ENCODE assay signal across 8 cellular contexts in the genomic region with DNA sequence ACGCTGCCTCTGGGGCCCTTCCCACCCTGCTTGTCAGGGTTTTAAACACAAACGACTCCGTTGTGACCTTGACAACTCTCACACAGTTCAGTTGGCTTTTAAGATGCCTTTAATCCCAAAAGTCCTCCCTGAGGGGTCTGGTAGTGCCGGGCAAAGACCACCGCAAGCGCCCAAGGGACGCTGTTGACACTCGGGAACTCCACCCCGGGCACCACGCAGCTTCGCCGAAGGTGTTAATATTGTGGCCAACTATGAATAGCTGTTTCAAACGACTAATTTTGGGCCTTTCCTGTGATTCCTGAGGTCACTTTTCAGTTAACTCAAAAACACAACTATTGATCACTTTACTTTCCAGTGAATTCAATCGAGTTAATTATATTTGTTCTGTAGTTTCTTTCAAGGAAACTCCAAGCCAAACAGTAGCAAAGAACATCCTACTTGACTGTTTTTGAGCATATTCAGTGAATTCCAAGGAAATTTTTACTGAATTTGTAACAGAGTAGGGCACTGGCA. TPM values are rescaled to one million over a fixed set of nuclear protein-coding genes. Genes with fewer than 3 reads are reported as not detected.
DNase-seq lines count a peak whose midpoint lies in the region; ATAC-seq, FAIRE-seq and TF ChIP-seq lines count a peak whose summit lies in the region.
"Had no signal": no experiment of that assay in that cellular context is flagged by ENCODE, and none has a peak within 500 bp of the region (broad histone marks: within the 10 kb centered on the region; RNA-seq: fewer than 3 reads in every experiment).

No MANE protein-coding gene starts in this region.

- H3K36me3 ChIP-seq in IMR-90 (ENCODE audit: control insufficient read depth, insufficient read depth, low read length) (no peaks in the 10 kb centered on the region), adrenal gland (replicated peaks in 1 of 2) (no peaks in the 10 kb centered on the region), kidney (ENCODE audit: control insufficient read depth in 1 of 2, insufficient read depth in 2 of 2, low read length in 2 of 2) (no peaks in the 10 kb centered on the region)

- peak overlapping the region; percentile 68 for H3K9ac ChIP-seq in IMR-90 (ENCODE audit: low read depth, low read length)
- H3K9ac ChIP-seq in kidney (ENCODE audit: low read length in 2 of 2) = peak overlapping the region; percentile 50 to 97

- POLR2A ChIA-PET in IMR-90 (lab: Charles Lee; ENCODE audit: unreplicated experiment) = interaction anchor here (0.6 kb wide), 1 partner anchor 134 kb away, joined by 3 read pairs; no protein-coding TSS in a partner anchor

- no peak for ATAC-seq in IMR-90 (ENCODE audit: low read depth)

- peak overlapping the region; percentile 8; the same call in 1 of the 2 replicates for H3K56ac ChIP-seq in IMR-90 (ENCODE audit: extremely low read depth, insufficient read depth, low read length)

- DNase-seq in IMR-90 = no peak
- peak in 1 of 7 donors; percentile 78 for DNase-seq in adrenal gland
- no peak for DNase-seq in kidney
- peak in 2 of 49 donors; percentile 47 to 49 for DNase-seq in substantia nigra (lab: John Stamatoyannopoulos, UW)
- no peak for DNase-seq in 8988T
- no peak for DNase-seq in NCI-H2171 treated with DMSO at 0.1 percent for 48 hours (lab: John Stamatoyannopoulos, UW)
- DNase-seq in NCI-H1105 treated with DMSO at 0.1 percent for 48 hours (lab: John Stamatoyannopoulos, UW) = no peak

- H4K8ac ChIP-seq in IMR-90 (ENCODE audit: low read depth in 2 of 2, low read length in 2 of 2) = peak overlapping the region; percentile 14 to 95; a peak in 3 of 4 replicates

- H3K4me3 ChIP-seq in IMR-90 (ENCODE audit: insufficient read depth, low read depth, low read length) = peak overlapping the region; percentile 86
- H3K4me3 ChIP-seq in adrenal gland = peak overlapping the region in 3 of 4 donors; percentile 27 to 97 (median 97)
- peak overlapping the region; percentile 68 to 85 for H3K4me3 ChIP-seq in kidney (ENCODE audit: low read length in 2 of 2)

- H3K4me2 ChIP-seq in IMR-90 (ENCODE audit: low read depth, low read length) = peak overlapping the region; percentile 76

- H2AK9ac ChIP-seq in IMR-90 (replicated peaks; ENCODE audit: low read depth, low read length, poor library complexity) = peak overlapping the region; percentile 97

- H3K27ac ChIP-seq in IMR-90 (ENCODE audit: insufficient read depth, low read length) (peak overlapping the region; percentile 62), adrenal gland (peak overlapping the region; percentile 94 to 100 (median 99)), kidney (ENCODE audit: low read depth in 2 of 2, low read length in 2 of 2) (peak overlapping the region; percentile 99), substantia nigra (ENCODE audit: low read depth, low read length, poor library complexity, severe bottlenecking) (peak overlapping the region; percentile 91)

- dilution Hi-C loops in IMR-90 (cut with HindIII; ENCODE audit: low sequenced_read_pairs, unreplicated experiment) = no loop called here

- H3K4ac ChIP-seq in IMR-90 (ENCODE audit: low read depth, low read length) = peak overlapping the region; percentile 51

- H3K9me1 ChIP-seq in IMR-90 (ENCODE audit: insufficient read depth, low read length) = peaks cover 4% of the 10 kb centered on the region; the same call in 1 of the 2 replicates

- in situ Hi-C loops in IMR-90 (cut with MboI; ENCODE audit: low sequenced_read_pairs) = no loop called here

- H4K91ac ChIP-seq in IMR-90 (ENCODE audit: insufficient read depth, low read depth, low read length) = peak overlapping the region; percentile 65; the same call in 1 of the 2 replicates

- peaks cover 13% of the 10 kb centered on the region; the same call in 1 of the 2 replicates for H4K20me1 ChIP-seq in IMR-90 (ENCODE audit: insufficient read depth, low read length)

- intact Hi-C loops in IMR-90 (cut with micrococcal nuclease) = loop anchor here (2.0 kb wide), 1 partner anchor 147 kb away; no protein-coding TSS in a partner anchor
- intact Hi-C loops in adrenal gland (cut with DNase I) = no loop called here
- intact Hi-C loops in kidney (cut with DNase I) = no loop called here

- H3K9me3 ChIP-seq in IMR-90 (ENCODE audit: control insufficient read depth, insufficient read depth, low read length) (no peaks in the 10 kb centered on the region), adrenal gland (replicated peaks in 1 of 3) (no peaks in the 10 kb centered on the region), kidney (ENCODE audit: control insufficient read depth in 1 of 2, low read length in 2 of 2) (no peaks in the 10 kb centered on the region)

- peak overlapping the region; percentile 99 for H2AFZ ChIP-seq in IMR-90 (replicated peaks; ENCODE audit: low read length, poor library complexity)

- no peak overlapping the region for H2BK20ac ChIP-seq in IMR-90 (ENCODE audit: low read depth, low read length)

- no peak for TF ChIP-seq RAD21 in IMR-90 (IDR thresholded peaks at IDR 0.05; ENCODE audit: low read length)

- TF ChIP-seq CTCF in IMR-90 (conservative IDR thresholded peaks at IDR 0.05; ENCODE audit: low read depth, low read length) = no peak
- peak in 1 of 6 experiments; percentile 0 for TF ChIP-seq CTCF in adrenal gland (IDR thresholded peaks at IDR 0.05)
- TF ChIP-seq CTCF in kidney (IDR thresholded peaks at IDR 0.05; ENCODE audit: borderline replicate concordance, extremely low read depth, insufficient read depth) = no peak

- CTCF ChIA-PET in IMR-90 (lab: Yijun Ruan, JAX) = no interaction called here

- FAIRE-seq in kidney (lab: Jason Lieb, UNC) = no peak
- FAIRE-seq: endometrium had no signal

- WGBS in IMR-90 (ENCODE audit: extremely low coverage in 2 of 2, insufficient read length in 1 of 2), 2 experiments = 0% methylated on average over 1 of the region's 14 CpGs; no CpG with 5 or more reads in 1 of the 2 experiments
- 0 to 5% (median 2%) methylated on average over 11 to 14 of the region's 14 CpGs for WGBS in adrenal gland, 4 donors

- H3K4me1 ChIP-seq in IMR-90 (ENCODE audit: control insufficient read depth, insufficient read depth, low read length) = peaks cover 3% of the 10 kb centered on the region; the same call in 1 of the 2 replicates
- peaks cover 16 to 26% of the 10 kb centered on the region in 2 donors for H3K4me1 ChIP-seq in adrenal gland (replicated peaks in 1 of 2)
- peaks cover 5% of the 10 kb centered on the region in 2 donors for H3K4me1 ChIP-seq in kidney (ENCODE audit: control insufficient read depth in 1 of 2, insufficient read depth in 1 of 2, low read depth in 1 of 2, low read length in 2 of 2)

- no peak overlapping the region for H2BK15ac ChIP-seq in IMR-90 (ENCODE audit: low read depth, low read length)

- H3K79me1 ChIP-seq in IMR-90 (ENCODE audit: low read depth in 1 of 2, low read length in 2 of 2) = peaks cover 4 to 14% of the 10 kb centered on the region in 2 experiments; a peak in 3 of 4 replicates

- H3K27me3 ChIP-seq in IMR-90 (ENCODE audit: control insufficient read depth, insufficient read depth, low read length) = no peaks in the 10 kb centered on the region
- H3K27me3 ChIP-seq in adrenal gland = no peaks in the 10 kb centered on the region

- H3K23ac ChIP-seq in IMR-90 (ENCODE audit: low read depth, low read length) = peak overlapping the region; percentile 14; the same call in 1 of the 2 replicates

- no peak overlapping the region for H2BK120ac ChIP-seq in IMR-90 (ENCODE audit: low read depth, low read length)

- peak overlapping the region; percentile 18 for H3K14ac ChIP-seq in IMR-90 (replicated peaks; ENCODE audit: low read depth, low read length)

- H4K5ac ChIP-seq in IMR-90 (ENCODE audit: low read depth, low read length) = peak overlapping the region; percentile 23; the same call in 1 of the 2 replicates

- H2AK5ac ChIP-seq in IMR-90 (ENCODE audit: low read depth, low read length) = no peak overlapping the region

- no peak for TF ChIP-seq POLR2A in IMR-90 (IDR thresholded peaks at IDR 0.05; ENCODE audit: low read depth, low read length)
- TF ChIP-seq POLR2A in adrenal gland (IDR thresholded peaks at IDR 0.05) = no peak

- BruUV-seq in IMR-90 (replicated peaks; lab: Mats Ljungman, UMichigan) = no TSS peak

- 0 out of 2 replicates have a peak overlapping the region, but pooled peaks have one; percentile 2 for H3K18ac ChIP-seq in IMR-90 (ENCODE audit: low read depth, low read length)

- H2BK5ac ChIP-seq in IMR-90 (ENCODE audit: low read depth, low read length, poor library complexity, severe bottlenecking) = peak overlapping the region; percentile 81

TF ChIP-seq in IMR-90, 13 proteins besides CTCF, POLR2A, EP300 and RAD21:
- TF ChIP-seq MAZ (IDR thresholded peaks at IDR 0.05; ENCODE audit: borderline replicate concordance, low read depth, low read length) (no peak), CHD1 (IDR thresholded peaks at IDR 0.05; ENCODE audit: low read depth, low read length) (no peak), NFE2L2 (IDR thresholded peaks at IDR 0.05; ENCODE audit: low read depth, low read length) (no peak)

RNA-seq across cellular contexts. Expression of a gene that starts 1.0 kb away (rescaled TPM):
- total RNA-seq in IMR-90 (2012; rRNA removed) = 64.4 and 69.9 TPM in 2 replicates
- 23.7 and 26.7 TPM in 2 replicates for polyA plus RNA-seq in IMR-90 (2012; rRNA removed)
- polyA plus RNA-seq in IMR-90 (2012; cell fraction: cytosol; rRNA removed) = 7.2 and 17.1 TPM in 2 replicates
- polyA plus RNA-seq in IMR-90 (2012; cell fraction: nucleus; rRNA removed; ENCODE audit: low replicate concordance) = 19.8 and 30.4 TPM in 2 replicates
- 100 to 1,000 TPM in 2 of 8 donors, 10 to 100 TPM in 6; 56.2 to 102 (median 87.6) TPM for total RNA-seq in adrenal gland
- 10 to 100 TPM; 16.8 to 57.6 (median 24.5) TPM for polyA plus RNA-seq in adrenal gland
- 95.8 TPM for total RNA-seq in kidney
- 19.4 TPM for polyA plus RNA-seq in kidney (ENCODE audit: insufficient read depth, low read depth, low replicate concordance)

RNA-seq across cellular contexts. Expression of a gene that starts 26.1 kb away (rescaled TPM):
- total RNA-seq in IMR-90 (2012; rRNA removed) (3.9 and 4.5 TPM in 2 replicates), adrenal gland (10 to 100 TPM in 6 of 8 donors, 1 to 10 TPM in 2; 6.9 to 19.4 (median 15.2) TPM), kidney (32.0 TPM)
- polyA plus RNA-seq in IMR-90 (2012; rRNA removed) (11.5 and 14.4 TPM in 2 replicates), adrenal gland (10 to 100 TPM; 18.7 to 37.7 (median 20.9) TPM), kidney (ENCODE audit: insufficient read depth, low read depth, low replicate concordance) (12.0 TPM)
- polyA plus RNA-seq in IMR-90 (2012; cell fraction: cytosol; rRNA removed) = 11.2 and 11.9 TPM in 2 replicates
- polyA plus RNA-seq in IMR-90 (2012; cell fraction: nucleus; rRNA removed; ENCODE audit: low replicate concordance) = 34.1 and 83.0 TPM in 2 replicates
